14 cellular contexts compared by ENCODE assay signal in genomic region chr9:136142859-136143214, GRCh38. TPM values are rescaled to one million over a fixed set of nuclear protein-coding genes. Genes with fewer than 3 reads are reported as not detected.
DNase-seq lines count a peak whose midpoint lies in the region; ATAC-seq, FAIRE-seq and TF ChIP-seq lines count a peak whose summit lies in the region.
"Had no signal": no experiment of that assay in that cellular context is flagged by ENCODE, and none has a peak within 500 bp of the region (broad histone marks: within the 10 kb centered on the region; RNA-seq: fewer than 3 reads in every experiment).

No MANE protein-coding gene starts in this region.

- no peak overlapping the region for H3K27ac ChIP-seq in HUES48 (ENCODE audit: low read depth, low read length)
- H3K27ac ChIP-seq: 22Rv1 had no signal

- H3K9ac ChIP-seq in HUES48 (ENCODE audit: low read depth, low read length), result no peak overlapping the region

- H3K9me3 Mint-ChIP-seq in WTC11, result no peaks in the 10 kb centered on the region
- H3K9me3 Mint-ChIP-seq: CD4-positive, alpha-beta T cell; HFFc6 had no signal

- H3K9me3 ChIP-seq in HUES48 (ENCODE audit: control insufficient read depth, insufficient read depth, low read length), result no peaks in the 10 kb centered on the region

- no peak for FAIRE-seq in D721Med (lab: Jason Lieb, UNC)
- FAIRE-seq: GM12878, GM18507, K562 had no signal

- CTCF ChIA-PET in WTC11 (lab: Charles Lee), result interaction anchor here (1.0 to 4.3 kb wide), 3 partner anchors 13 to 74 kb away, joined by 3 to 22 read pairs (median 4); no protein-coding TSS in a partner anchor

- intact Hi-C loops in Right ventricle myocardium inferior (cut with DNase I), result no loop called here
- intact Hi-C loops in cardiac septum (cut with DNase I), result no loop called here

- TF ChIP-seq CTCF in WTC11 (IDR thresholded peaks at IDR 0.05) (no peak), D721Med (IDR thresholded peaks at IDR 0.05; ENCODE audit: insufficient read depth, missing control alignments) (no peak)

- H3K4me3 ChIP-seq in HUES48 (ENCODE audit: low read depth, low read length), result 0 out of 2 replicates have a peak overlapping the region, but pooled peaks have one; percentile 12
- H3K4me3 ChIP-seq: GM12878, K562 had no signal

- DNase-seq in Right ventricle myocardium inferior (ENCODE audit: missing footprints) (peak; percentile 22), cardiac septum (ENCODE audit: low spot score) (no peak), WTC11 (ENCODE audit: low spot score) (no peak), D721Med (ENCODE audit: insufficient read length, low spot score) (no peak)
- DNase-seq: CD4-positive, alpha-beta T cell; GOT3; HFFc6 had no signal

- peaks cover 12% of the 10 kb centered on the region for H3K4me1 Mint-ChIP-seq in WTC11

- H3K4me3 Mint-ChIP-seq in WTC11, result no peak overlapping the region
- H3K4me3 Mint-ChIP-seq: CD4-positive, alpha-beta T cell; HFFc6 had no signal

- H3K36me3 Mint-ChIP-seq in WTC11, result no peaks in the 10 kb centered on the region

- no peaks in the 10 kb centered on the region for H3K27me3 Mint-ChIP-seq in WTC11 (ENCODE audit: low read depth)

- H3K27ac Mint-ChIP-seq in WTC11, result no peak overlapping the region
- H3K27ac Mint-ChIP-seq: CD4-positive, alpha-beta T cell; HFFc6 had no signal

- POLR2A ChIA-PET in WTC11 (lab: Charles Lee), result no interaction called here

- peaks cover 16% of the 10 kb centered on the region; the same call in 1 of the 2 replicates for H3K4me1 ChIP-seq in HUES48 (ENCODE audit: control insufficient read depth, insufficient read depth, low read length)

- ATAC-seq in Right ventricle myocardium inferior (no peak), WTC11 (peak; percentile 28), HG03457 (IDR thresholded peaks at IDR 0.05; ENCODE audit: unreplicated experiment) (no peak), GM18861 (IDR thresholded peaks at IDR 0.05; ENCODE audit: unreplicated experiment) (no peak)

- H3K36me3 ChIP-seq in HUES48 (ENCODE audit: control insufficient read depth, insufficient read depth, low read length), result no peaks in the 10 kb centered on the region

- no peaks in the 10 kb centered on the region; the same call in 1 of the 2 replicates for H3K27me3 ChIP-seq in HUES48 (ENCODE audit: control insufficient read depth, insufficient read depth, low read length)

TF ChIP-seq in WTC11, 78 proteins besides CTCF, POLR2A, EP300 and RAD21:
- TF ChIP-seq NR2C2 (CRISPR knock-in tag; IDR thresholded peaks at IDR 0.05), result no peak
- no peak for TF ChIP-seq SP1 (CRISPR knock-in tag; conservative IDR thresholded peaks at IDR 0.05)
- no peak for TF ChIP-seq CREM (CRISPR knock-in tag; IDR thresholded peaks at IDR 0.05)
- TF ChIP-seq, protein P1, sequence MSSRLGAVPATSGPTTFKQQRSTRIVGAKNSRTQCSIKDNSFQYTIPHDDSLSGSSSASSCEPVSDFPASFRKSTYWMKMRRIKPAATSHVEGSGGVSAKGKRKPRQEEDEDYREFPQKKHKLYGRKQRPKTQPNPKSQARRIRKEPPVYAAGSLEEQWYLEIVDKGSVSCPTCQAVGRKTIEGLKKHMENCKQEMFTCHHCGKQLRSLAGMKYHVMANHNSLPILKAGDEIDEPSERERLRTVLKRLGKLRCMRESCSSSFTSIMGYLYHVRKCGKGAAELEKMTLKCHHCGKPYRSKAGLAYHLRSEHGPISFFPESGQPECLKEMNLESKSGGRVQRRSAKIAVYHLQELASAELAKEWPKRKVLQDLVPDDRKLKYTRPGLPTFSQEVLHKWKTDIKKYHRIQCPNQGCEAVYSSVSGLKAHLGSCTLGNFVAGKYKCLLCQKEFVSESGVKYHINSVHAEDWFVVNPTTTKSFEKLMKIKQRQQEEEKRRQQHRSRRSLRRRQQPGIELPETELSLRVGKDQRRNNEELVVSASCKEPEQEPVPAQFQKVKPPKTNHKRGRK (CRISPR knock-in tag; IDR thresholded peaks at IDR 0.05; ENCODE audit: borderline replicate concordance), result no peak
- TF ChIP-seq ZNF219 (CRISPR knock-in tag; IDR thresholded peaks at IDR 0.05; ENCODE audit: borderline replicate concordance), result no peak
- no peak for TF ChIP-seq ZNF423 (CRISPR knock-in tag; IDR thresholded peaks at IDR 0.05)
- TF ChIP-seq, protein P2, sequence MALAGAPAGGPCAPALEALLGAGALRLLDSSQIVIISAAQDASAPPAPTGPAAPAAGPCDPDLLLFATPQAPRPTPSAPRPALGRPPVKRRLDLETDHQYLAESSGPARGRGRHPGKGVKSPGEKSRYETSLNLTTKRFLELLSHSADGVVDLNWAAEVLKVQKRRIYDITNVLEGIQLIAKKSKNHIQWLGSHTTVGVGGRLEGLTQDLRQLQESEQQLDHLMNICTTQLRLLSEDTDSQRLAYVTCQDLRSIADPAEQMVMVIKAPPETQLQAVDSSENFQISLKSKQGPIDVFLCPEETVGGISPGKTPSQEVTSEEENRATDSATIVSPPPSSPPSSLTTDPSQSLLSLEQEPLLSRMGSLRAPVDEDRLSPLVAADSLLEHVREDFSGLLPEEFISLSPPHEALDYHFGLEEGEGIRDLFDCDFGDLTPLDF (CRISPR knock-in tag; IDR thresholded peaks at IDR 0.05), result no peak
- no peak for TF ChIP-seq ZNF671 (CRISPR knock-in tag; IDR thresholded peaks at IDR 0.05)
- no peak for TF ChIP-seq RELA (CRISPR knock-in tag; IDR thresholded peaks at IDR 0.05; ENCODE audit: borderline replicate concordance)
- no peak for TF ChIP-seq MYBL2 (CRISPR knock-in tag; IDR thresholded peaks at IDR 0.05)
- TF ChIP-seq ETV6 (CRISPR knock-in tag; IDR thresholded peaks at IDR 0.05), result no peak
- TF ChIP-seq TP53 (CRISPR knock-in tag; IDR thresholded peaks at IDR 0.05), result no peak
- TF ChIP-seq CREB1 (CRISPR knock-in tag; IDR thresholded peaks at IDR 0.05), result no peak
- no peak for TF ChIP-seq GTF2I (CRISPR knock-in tag; conservative IDR thresholded peaks at IDR 0.05)
- no peak for TF ChIP-seq SMAD4 (CRISPR knock-in tag; IDR thresholded peaks at IDR 0.05)
- no peak for TF ChIP-seq ZNF232 (CRISPR knock-in tag; IDR thresholded peaks at IDR 0.05)
- no peak for TF ChIP-seq ZNF317 (CRISPR knock-in tag; IDR thresholded peaks at IDR 0.05; ENCODE audit: borderline replicate concordance, low read depth)
- TF ChIP-seq AFF4 (CRISPR knock-in tag; IDR thresholded peaks at IDR 0.05; ENCODE audit: borderline replicate concordance), result no peak

RNA-seq across cellular contexts. Expression of gene TMEM250, which starts 24.2 kb away (rescaled TPM):
- total RNA-seq in Right ventricle myocardium inferior (18.7 TPM), cardiac septum (19.8 TPM), WTC11 (2021) (39.4 to 41.0 TPM (median 39.5 TPM) in 3 replicates)

RNA-seq across cellular contexts. Expression of gene NACC2, which starts 47.7 kb away (rescaled TPM):
- total RNA-seq in Right ventricle myocardium inferior, result 37.0 TPM
- total RNA-seq in cardiac septum, result 57.8 TPM
- total RNA-seq in WTC11 (2021), result 14.1 to 17.1 TPM (median 14.5 TPM) in 3 replicates
